ENCODE assay signal across 29 cellular contexts in genomic region chr12:25412735-25413134, GRCh38.
"Had no signal": no experiment of that assay in that cellular context is flagged by ENCODE, and none has a peak within 500 bp of the region (broad histone marks: within the 10 kb centered on the region; RNA-seq: fewer than 3 reads in every experiment).

No MANE protein-coding gene starts in this region.

- H3K27ac ChIP-seq: ascending aorta, breast epithelium, cardiac muscle cell, colonic mucosa had no signal

- H3K27ac Mint-ChIP-seq: activated CD4-positive, alpha-beta memory T cell treated with anti-CD3 and anti-CD28 coated beads for 36 hours; activated CD4-positive, alpha-beta T cell treated with anti-CD3 and anti-CD28 coated beads for 36 hours; activated CD4-positive, alpha-beta T cell treated with anti-CD3 and anti-CD28 coated beads, Interleukin-2, amount 10 ng/mL, durations not matched to agents 24 days and 14 days; activated CD8-positive, alpha-beta memory T cell treated with anti-CD3 and anti-CD28 coated beads, Interleukin-2, amount 10 ng/mL, durations not matched to agents 7 days and 5 days; activated CD8-positive, alpha-beta T cell treated with anti-CD3 and anti-CD28 coated beads, Interleukin-2, amount 10 ng/mL, durations not matched to agents 7 days and 5 days; activated naive CD4-positive, alpha-beta T cell treated with anti-CD3 and anti-CD28 coated beads for 36 hours; activated naive CD4-positive, alpha-beta T cell treated with anti-CD3 and anti-CD28 coated beads, Interleukin-2, amount 50 U/mL, for 24 hours; activated naive CD8-positive, alpha-beta T cell treated with anti-CD3 and anti-CD28 coated beads, Interleukin-2, amount 10 ng/mL, durations not matched to agents 7 days and 5 days; activated T-helper 1 cell treated with anti-CD3 and anti-CD28 coated beads, Interleukin-12 subunit alpha, Interleukin-12 subunit beta, Interleukin-2, Interleukin-4 antibody, amounts not matched to agents 30 ng/mL and 10 ng/mL and 1 ng/mL, durations not matched to agents 14 hours and 24 hours and 36 hours; activated T-helper 2 cell treated with anti-CD3 and anti-CD28 coated beads, Interferon-gamma antibody, Interleukin-2, Interleukin-4, amounts not matched to agents 10 μg/mL and 5 μg/mL and 100 μg/mL, durations not matched to agents 14 hours and 24 hours and 36 hours; brain; T-helper 17 cell had no signal

- H3K36me3 Mint-ChIP-seq: activated CD4-positive, alpha-beta memory T cell treated with anti-CD3 and anti-CD28 coated beads for 36 hours; activated CD8-positive, alpha-beta memory T cell treated with anti-CD3 and anti-CD28 coated beads, Interleukin-2, amount 10 ng/mL, durations not matched to agents 7 days and 5 days; activated naive CD4-positive, alpha-beta T cell treated with anti-CD3 and anti-CD28 coated beads, Interleukin-2, amount 50 U/mL, for 24 hours; activated naive CD8-positive, alpha-beta T cell treated with anti-CD3 and anti-CD28 coated beads, Interleukin-2, amount 10 ng/mL, durations not matched to agents 7 days and 5 days; brain had no signal

- H3K36me3 ChIP-seq: ascending aorta, breast epithelium, cardiac muscle cell, colonic mucosa had no signal

- H3K9me3 Mint-ChIP-seq: activated CD4-positive, alpha-beta memory T cell treated with anti-CD3 and anti-CD28 coated beads for 36 hours; activated CD4-positive, alpha-beta T cell treated with anti-CD3 and anti-CD28 coated beads, Interleukin-2, amount 10 ng/mL, durations not matched to agents 24 days and 14 days; activated naive CD4-positive, alpha-beta T cell treated with anti-CD3 and anti-CD28 coated beads for 36 hours; activated naive CD4-positive, alpha-beta T cell treated with anti-CD3 and anti-CD28 coated beads, Interleukin-2, amount 50 U/mL, for 24 hours; activated naive CD8-positive, alpha-beta T cell treated with anti-CD3 and anti-CD28 coated beads, Interleukin-2, amount 10 ng/mL, durations not matched to agents 7 days and 5 days; activated T-helper 1 cell treated with anti-CD3 and anti-CD28 coated beads, Interleukin-12 subunit alpha, Interleukin-12 subunit beta, Interleukin-2, Interleukin-4 antibody, amounts not matched to agents 30 ng/mL and 10 ng/mL and 1 ng/mL, durations not matched to agents 14 hours and 24 hours and 36 hours; activated T-helper 2 cell treated with anti-CD3 and anti-CD28 coated beads, Interferon-gamma antibody, Interleukin-2, Interleukin-4, amounts not matched to agents 10 μg/mL and 5 μg/mL and 100 μg/mL, durations not matched to agents 14 hours and 24 hours and 36 hours; brain had no signal

- H3K4me1 ChIP-seq: ascending aorta, breast epithelium, colonic mucosa had no signal

- H3K9me3 ChIP-seq: ascending aorta, breast epithelium, colonic mucosa had no signal

- ATAC-seq: activated CD4-positive, alpha-beta T cell treated with anti-CD3 and anti-CD28 coated beads for 36 hours; activated CD8-positive, alpha-beta memory T cell treated with anti-CD3 and anti-CD28 coated beads, Interleukin-2, amount 10 ng/mL, durations not matched to agents 7 days and 5 days; activated CD8-positive, alpha-beta T cell treated with anti-CD3 and anti-CD28 coated beads, Interleukin-2, amount 10 ng/mL, durations not matched to agents 7 days and 5 days; esophagus mucosa; T-helper 17 cell had no signal

- H3K4me3 ChIP-seq: ascending aorta, breast epithelium, cardiac muscle cell, colonic mucosa had no signal

- H3K27me3 ChIP-seq: ascending aorta, breast epithelium, cardiac muscle cell, colonic mucosa had no signal

- DNase-seq: activated CD4-positive, alpha-beta memory T cell treated with anti-CD3 and anti-CD28 coated beads for 36 hours; activated CD4-positive, alpha-beta T cell treated with anti-CD3 and anti-CD28 coated beads for 36 hours; activated CD4-positive, alpha-beta T cell treated with anti-CD3 and anti-CD28 coated beads, Interleukin-2, amount 10 ng/mL, durations not matched to agents 24 days and 14 days; activated CD4-positive, CD25-positive, alpha-beta regulatory T cell; activated CD4-positive, CD25-positive, alpha-beta regulatory T cell treated with anti-CD3 and anti-CD28 coated beads, Interleukin-2, amount 50 U/mL, for 72 hours; activated CD8-positive, alpha-beta memory T cell treated with anti-CD3 and anti-CD28 coated beads, Interleukin-2, amount 10 ng/mL, durations not matched to agents 7 days and 5 days; activated CD8-positive, alpha-beta memory T cell treated with anti-CD3 and anti-CD28 coated beads, Interleukin-2, amount 50 U/mL, for 4 hours; activated CD8-positive, alpha-beta T cell treated with anti-CD3 and anti-CD28 coated beads, Interleukin-2, amount 10 ng/mL, durations not matched to agents 7 days and 5 days; activated effector memory CD4-positive, alpha-beta T cell treated with anti-CD3 and anti-CD28 coated beads, Interleukin-2, amount 50 U/mL, for 16 hours; activated naive CD4-positive, alpha-beta T cell treated with anti-CD3 and anti-CD28 coated beads for 36 hours; activated naive CD8-positive, alpha-beta T cell treated with anti-CD3 and anti-CD28 coated beads, Interleukin-2, amount 10 ng/mL, durations not matched to agents 7 days and 5 days; activated T-cell treated with anti-CD3 and anti-CD28 coated beads, Interleukin-2, amount 50 U/mL, for 1 hour; activated T-cell treated with anti-CD3 and anti-CD28 coated beads, Interleukin-2, amount 50 U/mL, for 48 hours; central memory CD4-positive, alpha-beta T cell; cerebellar nuclear complex; colonic mucosa; effector CD8-positive, alpha-beta T cell; foreskin fibroblast; head of caudate nucleus; T-helper 1 cell; T-helper 17 cell had no signal
